In the genomic region with DNA sequence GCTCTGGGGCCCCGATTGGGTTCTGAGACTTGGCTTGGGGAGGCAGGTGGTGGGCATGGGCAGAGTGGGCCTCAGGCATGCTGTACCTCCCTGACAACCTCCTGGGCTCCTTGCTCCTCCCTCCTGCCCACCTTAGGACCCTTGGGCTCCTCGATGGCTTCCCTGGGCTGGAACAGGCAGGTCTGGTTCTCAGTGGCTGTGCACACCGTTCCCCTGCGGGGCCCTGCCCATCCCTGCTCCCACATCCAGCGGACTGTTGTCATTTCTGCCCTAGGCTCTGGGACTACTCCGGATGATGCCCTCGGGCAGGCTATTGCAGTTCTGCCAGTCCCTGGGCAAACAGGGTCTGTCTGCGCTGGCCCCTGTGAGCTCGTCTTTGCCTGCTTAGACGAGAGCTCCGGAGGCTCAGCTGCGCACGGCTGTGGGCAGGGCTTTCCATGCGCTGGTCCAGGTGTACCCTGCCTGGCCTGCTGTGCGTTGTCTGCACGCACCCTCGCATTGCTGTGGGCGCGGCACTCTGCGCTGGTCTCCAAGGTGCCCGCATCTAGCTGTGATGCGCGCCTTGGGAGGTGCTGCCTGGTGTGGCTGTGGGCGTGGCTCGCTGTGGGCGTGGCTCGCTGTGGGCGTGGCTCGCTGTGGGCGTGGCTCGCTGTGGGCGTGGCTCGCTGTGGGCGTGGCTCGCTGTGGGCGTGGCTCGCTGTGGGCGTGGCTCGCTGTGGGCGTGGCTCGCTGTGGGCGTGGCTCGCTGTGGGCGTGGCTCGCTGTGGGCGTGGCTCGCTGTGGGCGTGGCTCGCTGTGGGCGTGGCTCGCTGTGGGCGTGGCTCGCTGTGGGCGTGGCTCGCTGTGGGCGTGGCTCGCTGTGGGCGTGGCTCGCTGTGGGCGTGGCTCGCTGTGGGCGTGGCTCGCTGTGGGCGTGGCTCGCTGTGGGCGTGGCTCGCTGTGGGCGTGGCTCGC, we compare ENCODE assay signal across 8 cellular contexts. TPM values are rescaled to one million over a fixed set of nuclear protein-coding genes. Genes with fewer than 3 reads are reported as not detected.
DNase-seq lines count a peak whose midpoint lies in the region; ATAC-seq and TF ChIP-seq lines count a peak whose summit lies in the region.
"Not testable (repeated sequence)": the region's sequence is repeated elsewhere in the genome, so short reads cannot be mapped to it uniquely, and the experiment has no call there.

No MANE protein-coding gene starts in this region.

- not testable (repeated sequence) for H3K36me3 ChIP-seq in mucosa of descending colon (ENCODE audit: low read depth)

- not testable (repeated sequence) for H3K4me3 ChIP-seq in GM12865 (ENCODE audit: low read depth, low read length); fibroblast of villous mesenchyme (ENCODE audit: low read depth, low read length); mucosa of descending colon

- H3K27ac Mint-ChIP-seq in activated naive CD4-positive, alpha-beta T cell treated with anti-CD3 and anti-CD28 coated beads, Interleukin-2, amount 10 ng/mL, durations not matched to agents 7 days and 5 days; stimulated activated naive CD8-positive, alpha-beta T cell treated with anti-CD3 and anti-CD28 coated beads, Interleukin-15, amount 100 ng/mL, for 72 hours: not testable (repeated sequence)

- not testable (repeated sequence) for H3K4me1 Mint-ChIP-seq in activated naive CD4-positive, alpha-beta T cell treated with anti-CD3 and anti-CD28 coated beads, Interleukin-2, amount 10 ng/mL, durations not matched to agents 7 days and 5 days
- peaks cover 19% of the 10 kb centered on the region for H3K4me1 Mint-ChIP-seq in stimulated activated naive CD8-positive, alpha-beta T cell treated with anti-CD3 and anti-CD28 coated beads, Interleukin-15, amount 100 ng/mL, for 72 hours

- not testable (repeated sequence) for H3K27me3 Mint-ChIP-seq in activated naive CD4-positive, alpha-beta T cell treated with anti-CD3 and anti-CD28 coated beads, Interleukin-2, amount 10 ng/mL, durations not matched to agents 7 days and 5 days; stimulated activated naive CD8-positive, alpha-beta T cell treated with anti-CD3 and anti-CD28 coated beads, Interleukin-15, amount 100 ng/mL, for 72 hours

- CTCF ChIA-PET in activated naive CD4-positive, alpha-beta T cell treated with anti-CD3 and anti-CD28 coated beads, Interleukin-2, amount 10 ng/mL, durations not matched to agents 7 days and 5 days (lab: Charles Lee): interaction anchor here (0.9 kb wide), 1 partner anchor 9 kb away, joined by 3 read pairs; no protein-coding TSS in a partner anchor

- intact Hi-C loops in mucosa of descending colon (cut with DNase I, micrococcal nuclease): not testable (repeated sequence)

- not testable (repeated sequence) for H3K9me3 ChIP-seq in mucosa of descending colon

- not testable (repeated sequence) for H3K4me3 Mint-ChIP-seq in activated naive CD4-positive, alpha-beta T cell treated with anti-CD3 and anti-CD28 coated beads, Interleukin-2, amount 10 ng/mL, durations not matched to agents 7 days and 5 days; stimulated activated naive CD8-positive, alpha-beta T cell treated with anti-CD3 and anti-CD28 coated beads, Interleukin-15, amount 100 ng/mL, for 72 hours

- not testable (repeated sequence) for H3K4me1 ChIP-seq in mucosa of descending colon (ENCODE audit: low read depth)

- not testable (repeated sequence) for TF ChIP-seq CTCF in GM12865 (IDR thresholded peaks at IDR 0.05; ENCODE audit: insufficient read depth, low read depth, low read length, missing control alignments); fibroblast of villous mesenchyme (IDR thresholded peaks at IDR 0.05; ENCODE audit: insufficient read depth, low read depth, low read length); mucosa of descending colon (IDR thresholded peaks at IDR 0.05)

- H3K36me3 Mint-ChIP-seq in activated naive CD4-positive, alpha-beta T cell treated with anti-CD3 and anti-CD28 coated beads, Interleukin-2, amount 10 ng/mL, durations not matched to agents 7 days and 5 days: not testable (repeated sequence)

- peak; percentile 57 for ATAC-seq in mucosa of descending colon
- ATAC-seq in stimulated activated naive CD8-positive, alpha-beta T cell treated with anti-CD3 and anti-CD28 coated beads, Interleukin-15, amount 100 ng/mL, for 72 hours: peak; percentile 44

- DNase-seq in GM12865 (ENCODE audit: low read depth) (peak; percentile 49), NAMALWA (ENCODE audit: low spot score) (peak; percentile 45), RPMI8226 (peak; percentile 37), fibroblast of villous mesenchyme (ENCODE audit: low read depth) (peak; percentile 20), mucosa of descending colon (peak in 2 of 3 donors; percentile 33 to 63)
- peak; percentile 53 for DNase-seq in activated CD4-positive, alpha-beta T cell treated with anti-CD3 and anti-CD28 coated beads for 48 hours
- peak; percentile 50 for DNase-seq in activated naive CD4-positive, alpha-beta T cell treated with anti-CD3 and anti-CD28 coated beads, Interleukin-2, amount 10 ng/mL, durations not matched to agents 7 days and 5 days
- peak in 1 of 2 donors; percentile 47 for DNase-seq in stimulated activated naive CD8-positive, alpha-beta T cell treated with anti-CD3 and anti-CD28 coated beads, Interleukin-15, amount 100 ng/mL, for 72 hours

- H3K9me3 Mint-ChIP-seq in activated naive CD4-positive, alpha-beta T cell treated with anti-CD3 and anti-CD28 coated beads, Interleukin-2, amount 10 ng/mL, durations not matched to agents 7 days and 5 days; stimulated activated naive CD8-positive, alpha-beta T cell treated with anti-CD3 and anti-CD28 coated beads, Interleukin-15, amount 100 ng/mL, for 72 hours: not testable (repeated sequence)

RNA-seq across cellular contexts. Expression of a gene that starts 8.2 kb away (rescaled TPM):
- total RNA-seq in fibroblast of villous mesenchyme (3.5 and 4.3 TPM in 2 replicates), mucosa of descending colon (10 to 100 TPM; 11.5 to 12.9 (median 11.8) TPM)

RNA-seq across cellular contexts. Expression of a gene that starts 24.1 kb away (rescaled TPM):
- 2.6 and 3.9 TPM in 2 replicates for total RNA-seq in fibroblast of villous mesenchyme
- total RNA-seq in mucosa of descending colon: 1 to 10 TPM in 2 of 3 donors, under 1 TPM in 1; 0.55 to 8.9 (median 1.5) TPM

RNA-seq across cellular contexts. Expression of a gene that starts 33.7 kb away (rescaled TPM):
- total RNA-seq in fibroblast of villous mesenchyme (367 and 380 TPM in 2 replicates), mucosa of descending colon (100 to 1,000 TPM; 165 to 182 (median 178) TPM)

RNA-seq across cellular contexts. Expression of a gene that starts 34.0 kb away (rescaled TPM):
- total RNA-seq in fibroblast of villous mesenchyme: 13.0 and 14.5 TPM in 2 replicates
- total RNA-seq in mucosa of descending colon: 10 to 100 TPM in 1 of 3 donors, 1 to 10 TPM in 2; 4.2 to 30.9 (median 7.5) TPM
